In the genomic region with DNA sequence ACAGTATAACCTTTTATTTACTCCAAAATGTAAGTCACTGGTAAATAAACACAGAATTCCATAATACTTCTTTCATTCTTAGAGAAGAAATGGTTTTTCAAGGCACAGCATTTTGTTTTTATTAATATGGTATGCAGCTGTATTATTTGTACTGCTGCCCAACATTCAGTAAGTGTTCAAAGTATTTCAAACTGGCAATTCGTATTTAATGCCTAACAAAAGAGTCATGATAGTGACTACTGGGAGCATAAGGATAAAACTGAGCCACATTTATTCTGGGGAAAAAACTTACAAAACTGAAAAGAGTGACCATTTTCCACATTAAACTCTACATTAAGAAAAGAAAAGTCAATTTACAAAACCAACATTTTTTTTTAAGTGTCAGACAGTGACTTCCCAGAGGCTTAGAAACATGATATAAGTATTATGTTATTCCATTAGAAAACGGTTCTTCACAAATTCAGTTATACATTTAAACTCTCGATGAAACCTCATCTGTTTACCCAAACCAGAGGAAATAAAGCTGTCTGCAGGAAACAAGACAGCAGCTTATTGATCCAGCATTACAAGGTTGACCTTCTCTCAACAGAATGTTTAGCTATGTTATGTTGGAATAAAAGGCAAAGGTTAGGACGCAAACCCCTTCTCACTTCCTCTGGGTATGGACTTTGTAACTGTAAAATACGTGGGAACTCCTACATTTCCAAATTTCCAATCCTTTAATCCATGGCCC, we compare ENCODE assay signal across 1 cellular context.
TF ChIP-seq lines count a peak whose summit lies in the region.

No MANE protein-coding gene starts in this region.

TF ChIP-seq in HepG2, 621 proteins besides CTCF, POLR2A, EP300 and RAD21 (continued from another document and continues in another):
- TF ChIP-seq, protein P1, sequence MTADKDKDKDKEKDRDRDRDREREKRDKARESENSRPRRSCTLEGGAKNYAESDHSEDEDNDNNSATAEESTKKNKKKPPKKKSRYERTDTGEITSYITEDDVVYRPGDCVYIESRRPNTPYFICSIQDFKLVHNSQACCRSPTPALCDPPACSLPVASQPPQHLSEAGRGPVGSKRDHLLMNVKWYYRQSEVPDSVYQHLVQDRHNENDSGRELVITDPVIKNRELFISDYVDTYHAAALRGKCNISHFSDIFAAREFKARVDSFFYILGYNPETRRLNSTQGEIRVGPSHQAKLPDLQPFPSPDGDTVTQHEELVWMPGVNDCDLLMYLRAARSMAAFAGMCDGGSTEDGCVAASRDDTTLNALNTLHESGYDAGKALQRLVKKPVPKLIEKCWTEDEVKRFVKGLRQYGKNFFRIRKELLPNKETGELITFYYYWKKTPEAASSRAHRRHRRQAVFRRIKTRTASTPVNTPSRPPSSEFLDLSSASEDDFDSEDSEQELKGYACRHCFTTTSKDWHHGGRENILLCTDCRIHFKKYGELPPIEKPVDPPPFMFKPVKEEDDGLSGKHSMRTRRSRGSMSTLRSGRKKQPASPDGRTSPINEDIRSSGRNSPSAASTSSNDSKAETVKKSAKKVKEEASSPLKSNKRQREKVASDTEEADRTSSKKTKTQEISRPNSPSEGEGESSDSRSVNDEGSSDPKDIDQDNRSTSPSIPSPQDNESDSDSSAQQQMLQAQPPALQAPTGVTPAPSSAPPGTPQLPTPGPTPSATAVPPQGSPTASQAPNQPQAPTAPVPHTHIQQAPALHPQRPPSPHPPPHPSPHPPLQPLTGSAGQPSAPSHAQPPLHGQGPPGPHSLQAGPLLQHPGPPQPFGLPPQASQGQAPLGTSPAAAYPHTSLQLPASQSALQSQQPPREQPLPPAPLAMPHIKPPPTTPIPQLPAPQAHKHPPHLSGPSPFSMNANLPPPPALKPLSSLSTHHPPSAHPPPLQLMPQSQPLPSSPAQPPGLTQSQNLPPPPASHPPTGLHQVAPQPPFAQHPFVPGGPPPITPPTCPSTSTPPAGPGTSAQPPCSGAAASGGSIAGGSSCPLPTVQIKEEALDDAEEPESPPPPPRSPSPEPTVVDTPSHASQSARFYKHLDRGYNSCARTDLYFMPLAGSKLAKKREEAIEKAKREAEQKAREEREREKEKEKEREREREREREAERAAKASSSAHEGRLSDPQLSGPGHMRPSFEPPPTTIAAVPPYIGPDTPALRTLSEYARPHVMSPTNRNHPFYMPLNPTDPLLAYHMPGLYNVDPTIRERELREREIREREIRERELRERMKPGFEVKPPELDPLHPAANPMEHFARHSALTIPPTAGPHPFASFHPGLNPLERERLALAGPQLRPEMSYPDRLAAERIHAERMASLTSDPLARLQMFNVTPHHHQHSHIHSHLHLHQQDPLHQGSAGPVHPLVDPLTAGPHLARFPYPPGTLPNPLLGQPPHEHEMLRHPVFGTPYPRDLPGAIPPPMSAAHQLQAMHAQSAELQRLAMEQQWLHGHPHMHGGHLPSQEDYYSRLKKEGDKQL (CRISPR knock-in tag; IDR thresholded peaks at IDR 0.05; ENCODE audit: low read depth) = peak; percentile 87; the same call in 1 of the 2 replicates
- peak; percentile 86 for TF ChIP-seq ESRRA (CRISPR knock-in tag; IDR thresholded peaks at IDR 0.05; ENCODE audit: low read depth)
- TF ChIP-seq, protein P2, sequence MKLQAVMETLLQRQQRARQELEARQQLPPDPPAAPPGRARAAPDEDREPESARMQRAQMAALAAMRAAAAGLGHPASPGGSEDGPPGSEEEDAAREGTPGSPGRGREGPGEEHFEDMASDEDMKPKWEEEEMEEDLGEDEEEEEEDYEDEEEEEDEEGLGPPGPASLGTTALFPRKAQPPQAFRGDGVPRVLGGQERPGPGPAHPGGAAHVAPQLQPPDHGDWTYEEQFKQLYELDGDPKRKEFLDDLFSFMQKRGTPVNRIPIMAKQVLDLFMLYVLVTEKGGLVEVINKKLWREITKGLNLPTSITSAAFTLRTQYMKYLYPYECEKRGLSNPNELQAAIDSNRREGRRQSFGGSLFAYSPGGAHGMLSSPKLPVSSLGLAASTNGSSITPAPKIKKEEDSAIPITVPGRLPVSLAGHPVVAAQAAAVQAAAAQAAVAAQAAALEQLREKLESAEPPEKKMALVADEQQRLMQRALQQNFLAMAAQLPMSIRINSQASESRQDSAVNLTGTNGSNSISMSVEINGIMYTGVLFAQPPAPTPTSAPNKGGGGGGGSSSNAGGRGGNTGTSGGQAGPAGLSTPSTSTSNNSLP (IDR thresholded peaks at IDR 0.05; ENCODE audit: low read depth, low read length) = peak; percentile 94
- TF ChIP-seq ZNF577 (CRISPR knock-in tag; IDR thresholded peaks at IDR 0.05; ENCODE audit: borderline replicate concordance, low read depth) = no peak
- TF ChIP-seq RAD51 (IDR thresholded peaks at IDR 0.05; ENCODE audit: borderline replicate concordance) = no peak
- peak; percentile 98 for TF ChIP-seq RARA (CRISPR knock-in tag; IDR thresholded peaks at IDR 0.05)
- 0 out of 2 replicates have a peak, but pooled peaks have one; percentile 42 for TF ChIP-seq KAT2B (IDR thresholded peaks at IDR 0.05; ENCODE audit: borderline replicate concordance, low read depth, low read length)
- no peak for TF ChIP-seq DR1 (CRISPR knock-in tag; IDR thresholded peaks at IDR 0.05)
- TF ChIP-seq KMT2A (CRISPR knock-in tag; IDR thresholded peaks at IDR 0.05) = peak; percentile 88; the same call in 1 of the 2 replicates
- TF ChIP-seq BORCS8-MEF2B (CRISPR knock-in tag; IDR thresholded peaks at IDR 0.05) = no peak
- TF ChIP-seq, protein P3, sequence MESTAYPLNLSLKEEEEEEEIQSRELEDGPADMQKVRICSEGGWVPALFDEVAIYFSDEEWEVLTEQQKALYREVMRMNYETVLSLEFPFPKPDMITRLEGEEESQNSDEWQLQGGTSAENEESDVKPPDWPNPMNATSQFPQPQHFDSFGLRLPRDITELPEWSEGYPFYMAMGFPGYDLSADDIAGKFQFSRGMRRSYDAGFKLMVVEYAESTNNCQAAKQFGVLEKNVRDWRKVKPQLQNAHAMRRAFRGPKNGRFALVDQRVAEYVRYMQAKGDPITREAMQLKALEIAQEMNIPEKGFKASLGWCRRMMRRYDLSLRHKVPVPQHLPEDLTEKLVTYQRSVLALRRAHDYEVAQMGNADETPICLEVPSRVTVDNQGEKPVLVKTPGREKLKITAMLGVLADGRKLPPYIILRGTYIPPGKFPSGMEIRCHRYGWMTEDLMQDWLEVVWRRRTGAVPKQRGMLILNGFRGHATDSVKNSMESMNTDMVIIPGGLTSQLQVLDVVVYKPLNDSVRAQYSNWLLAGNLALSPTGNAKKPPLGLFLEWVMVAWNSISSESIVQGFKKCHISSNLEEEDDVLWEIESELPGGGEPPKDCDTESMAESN (CRISPR knock-in tag; conservative IDR thresholded peaks at IDR 0.05) = peak; percentile 81
- TF ChIP-seq ZSCAN31 (CRISPR knock-in tag; IDR thresholded peaks at IDR 0.05; ENCODE audit: low read depth) = peak; percentile 74; the same call in 1 of the 2 replicates
- TF ChIP-seq LCORL (IDR thresholded peaks at IDR 0.05) = peak; percentile 70; the same call in 1 of the 2 replicates
- TF ChIP-seq LCORL (CRISPR knock-in tag; IDR thresholded peaks at IDR 0.05) = peak; percentile 86
- TF ChIP-seq GABPB1 (CRISPR knock-in tag; IDR thresholded peaks at IDR 0.05) = peak; percentile 54
- peak; percentile 95 for TF ChIP-seq KMT2B (CRISPR knock-in tag; IDR thresholded peaks at IDR 0.05)
- TF ChIP-seq ZNF546 (CRISPR knock-in tag; conservative IDR thresholded peaks at IDR 0.05) = no peak
- no peak for TF ChIP-seq ZBTB42 (CRISPR knock-in tag; IDR thresholded peaks at IDR 0.05)
- TF ChIP-seq ZNF143 (CRISPR knock-in tag; IDR thresholded peaks at IDR 0.05) = no peak
- TF ChIP-seq, protein P4, sequence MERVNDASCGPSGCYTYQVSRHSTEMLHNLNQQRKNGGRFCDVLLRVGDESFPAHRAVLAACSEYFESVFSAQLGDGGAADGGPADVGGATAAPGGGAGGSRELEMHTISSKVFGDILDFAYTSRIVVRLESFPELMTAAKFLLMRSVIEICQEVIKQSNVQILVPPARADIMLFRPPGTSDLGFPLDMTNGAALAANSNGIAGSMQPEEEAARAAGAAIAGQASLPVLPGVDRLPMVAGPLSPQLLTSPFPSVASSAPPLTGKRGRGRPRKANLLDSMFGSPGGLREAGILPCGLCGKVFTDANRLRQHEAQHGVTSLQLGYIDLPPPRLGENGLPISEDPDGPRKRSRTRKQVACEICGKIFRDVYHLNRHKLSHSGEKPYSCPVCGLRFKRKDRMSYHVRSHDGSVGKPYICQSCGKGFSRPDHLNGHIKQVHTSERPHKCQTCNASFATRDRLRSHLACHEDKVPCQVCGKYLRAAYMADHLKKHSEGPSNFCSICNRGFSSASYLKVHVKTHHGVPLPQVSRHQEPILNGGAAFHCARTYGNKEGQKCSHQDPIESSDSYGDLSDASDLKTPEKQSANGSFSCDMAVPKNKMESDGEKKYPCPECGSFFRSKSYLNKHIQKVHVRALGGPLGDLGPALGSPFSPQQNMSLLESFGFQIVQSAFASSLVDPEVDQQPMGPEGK (CRISPR knock-in tag; IDR thresholded peaks at IDR 0.05) = peak; percentile 68
- TF ChIP-seq NBN (conservative IDR thresholded peaks at IDR 0.05) = no peak
- TF ChIP-seq PHF8 (CRISPR knock-in tag; IDR thresholded peaks at IDR 0.05) = 0 out of 2 replicates have a peak, but pooled peaks have one; percentile 34
- no peak for TF ChIP-seq ZSCAN22 (CRISPR knock-in tag; IDR thresholded peaks at IDR 0.05)
- peak; percentile 57 for TF ChIP-seq MXD4 (CRISPR knock-in tag; IDR thresholded peaks at IDR 0.05)
- peak; percentile 70; the same call in 1 of the 2 replicates for TF ChIP-seq RFXANK (CRISPR knock-in tag; IDR thresholded peaks at IDR 0.05)
- TF ChIP-seq, protein P5, sequence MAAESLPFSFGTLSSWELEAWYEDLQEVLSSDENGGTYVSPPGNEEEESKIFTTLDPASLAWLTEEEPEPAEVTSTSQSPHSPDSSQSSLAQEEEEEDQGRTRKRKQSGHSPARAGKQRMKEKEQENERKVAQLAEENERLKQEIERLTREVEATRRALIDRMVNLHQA (CRISPR knock-in tag; IDR thresholded peaks at IDR 0.05) = peak; percentile 68; the same call in 1 of the 2 replicates
- TF ChIP-seq, protein P6, sequence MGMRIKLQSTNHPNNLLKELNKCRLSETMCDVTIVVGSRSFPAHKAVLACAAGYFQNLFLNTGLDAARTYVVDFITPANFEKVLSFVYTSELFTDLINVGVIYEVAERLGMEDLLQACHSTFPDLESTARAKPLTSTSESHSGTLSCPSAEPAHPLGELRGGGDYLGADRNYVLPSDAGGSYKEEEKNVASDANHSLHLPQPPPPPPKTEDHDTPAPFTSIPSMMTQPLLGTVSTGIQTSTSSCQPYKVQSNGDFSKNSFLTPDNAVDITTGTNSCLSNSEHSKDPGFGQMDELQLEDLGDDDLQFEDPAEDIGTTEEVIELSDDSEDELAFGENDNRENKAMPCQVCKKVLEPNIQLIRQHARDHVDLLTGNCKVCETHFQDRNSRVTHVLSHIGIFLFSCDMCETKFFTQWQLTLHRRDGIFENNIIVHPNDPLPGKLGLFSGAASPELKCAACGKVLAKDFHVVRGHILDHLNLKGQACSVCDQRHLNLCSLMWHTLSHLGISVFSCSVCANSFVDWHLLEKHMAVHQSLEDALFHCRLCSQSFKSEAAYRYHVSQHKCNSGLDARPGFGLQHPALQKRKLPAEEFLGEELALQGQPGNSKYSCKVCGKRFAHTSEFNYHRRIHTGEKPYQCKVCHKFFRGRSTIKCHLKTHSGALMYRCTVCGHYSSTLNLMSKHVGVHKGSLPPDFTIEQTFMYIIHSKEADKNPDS (CRISPR knock-in tag; IDR thresholded peaks at IDR 0.05) = peak; percentile 48; the same call in 1 of the 2 replicates
- TF ChIP-seq, protein P7, sequence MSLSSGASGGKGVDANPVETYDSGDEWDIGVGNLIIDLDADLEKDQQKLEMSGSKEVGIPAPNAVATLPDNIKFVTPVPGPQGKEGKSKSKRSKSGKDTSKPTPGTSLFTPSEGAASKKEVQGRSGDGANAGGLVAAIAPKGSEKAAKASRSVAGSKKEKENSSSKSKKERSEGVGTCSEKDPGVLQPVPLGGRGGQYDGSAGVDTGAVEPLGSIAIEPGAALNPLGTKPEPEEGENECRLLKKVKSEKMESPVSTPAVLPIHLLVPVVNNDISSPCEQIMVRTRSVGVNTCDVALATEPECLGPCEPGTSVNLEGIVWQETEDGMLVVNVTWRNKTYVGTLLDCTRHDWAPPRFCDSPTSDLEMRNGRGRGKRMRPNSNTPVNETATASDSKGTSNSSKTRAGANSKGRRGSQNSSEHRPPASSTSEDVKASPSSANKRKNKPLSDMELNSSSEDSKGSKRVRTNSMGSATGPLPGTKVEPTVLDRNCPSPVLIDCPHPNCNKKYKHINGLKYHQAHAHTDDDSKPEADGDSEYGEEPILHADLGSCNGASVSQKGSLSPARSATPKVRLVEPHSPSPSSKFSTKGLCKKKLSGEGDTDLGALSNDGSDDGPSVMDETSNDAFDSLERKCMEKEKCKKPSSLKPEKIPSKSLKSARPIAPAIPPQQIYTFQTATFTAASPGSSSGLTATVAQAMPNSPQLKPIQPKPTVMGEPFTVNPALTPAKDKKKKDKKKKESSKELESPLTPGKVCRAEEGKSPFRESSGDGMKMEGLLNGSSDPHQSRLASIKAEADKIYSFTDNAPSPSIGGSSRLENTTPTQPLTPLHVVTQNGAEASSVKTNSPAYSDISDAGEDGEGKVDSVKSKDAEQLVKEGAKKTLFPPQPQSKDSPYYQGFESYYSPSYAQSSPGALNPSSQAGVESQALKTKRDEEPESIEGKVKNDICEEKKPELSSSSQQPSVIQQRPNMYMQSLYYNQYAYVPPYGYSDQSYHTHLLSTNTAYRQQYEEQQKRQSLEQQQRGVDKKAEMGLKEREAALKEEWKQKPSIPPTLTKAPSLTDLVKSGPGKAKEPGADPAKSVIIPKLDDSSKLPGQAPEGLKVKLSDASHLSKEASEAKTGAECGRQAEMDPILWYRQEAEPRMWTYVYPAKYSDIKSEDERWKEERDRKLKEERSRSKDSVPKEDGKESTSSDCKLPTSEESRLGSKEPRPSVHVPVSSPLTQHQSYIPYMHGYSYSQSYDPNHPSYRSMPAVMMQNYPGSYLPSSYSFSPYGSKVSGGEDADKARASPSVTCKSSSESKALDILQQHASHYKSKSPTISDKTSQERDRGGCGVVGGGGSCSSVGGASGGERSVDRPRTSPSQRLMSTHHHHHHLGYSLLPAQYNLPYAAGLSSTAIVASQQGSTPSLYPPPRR (CRISPR knock-in tag; IDR thresholded peaks at IDR 0.05; ENCODE audit: borderline replicate concordance) = peak; percentile 94
- TF ChIP-seq, protein P8, sequence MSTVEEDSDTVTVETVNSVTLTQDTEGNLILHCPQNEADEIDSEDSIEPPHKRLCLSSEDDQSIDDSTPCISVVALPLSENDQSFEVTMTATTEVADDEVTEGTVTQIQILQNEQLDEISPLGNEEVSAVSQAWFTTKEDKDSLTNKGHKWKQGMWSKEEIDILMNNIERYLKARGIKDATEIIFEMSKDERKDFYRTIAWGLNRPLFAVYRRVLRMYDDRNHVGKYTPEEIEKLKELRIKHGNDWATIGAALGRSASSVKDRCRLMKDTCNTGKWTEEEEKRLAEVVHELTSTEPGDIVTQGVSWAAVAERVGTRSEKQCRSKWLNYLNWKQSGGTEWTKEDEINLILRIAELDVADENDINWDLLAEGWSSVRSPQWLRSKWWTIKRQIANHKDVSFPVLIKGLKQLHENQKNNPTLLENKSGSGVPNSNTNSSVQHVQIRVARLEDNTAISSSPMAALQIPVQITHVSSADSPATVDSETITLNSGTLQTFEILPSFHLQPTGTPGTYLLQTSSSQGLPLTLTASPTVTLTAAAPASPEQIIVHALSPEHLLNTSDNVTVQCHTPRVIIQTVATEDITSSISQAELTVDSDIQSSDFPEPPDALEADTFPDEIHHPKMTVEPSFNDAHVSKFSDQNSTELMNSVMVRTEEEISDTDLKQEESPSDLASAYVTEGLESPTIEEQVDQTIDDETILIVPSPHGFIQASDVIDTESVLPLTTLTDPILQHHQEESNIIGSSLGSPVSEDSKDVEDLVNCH (CRISPR knock-in tag; IDR thresholded peaks at IDR 0.05) = no peak
- TF ChIP-seq ZNF747 (CRISPR knock-in tag; IDR thresholded peaks at IDR 0.05; ENCODE audit: borderline replicate concordance) = peak; percentile 94
- peak; percentile 97 for TF ChIP-seq ZFP1 (CRISPR knock-in tag; IDR thresholded peaks at IDR 0.05)
- TF ChIP-seq RXRB (CRISPR knock-in tag; IDR thresholded peaks at IDR 0.05; ENCODE audit: borderline replicate concordance) = peak; percentile 99
- peak; percentile 81 for TF ChIP-seq CBFB (CRISPR knock-in tag; IDR thresholded peaks at IDR 0.05)
- no peak for TF ChIP-seq ZFX (CRISPR knock-in tag; IDR thresholded peaks at IDR 0.05; ENCODE audit: low read depth)
- TF ChIP-seq SOX6 (IDR thresholded peaks at IDR 0.05) = no peak
- peak; percentile 96 for TF ChIP-seq SOX6 (CRISPR knock-in tag; IDR thresholded peaks at IDR 0.05)
